In the genomic region with DNA sequence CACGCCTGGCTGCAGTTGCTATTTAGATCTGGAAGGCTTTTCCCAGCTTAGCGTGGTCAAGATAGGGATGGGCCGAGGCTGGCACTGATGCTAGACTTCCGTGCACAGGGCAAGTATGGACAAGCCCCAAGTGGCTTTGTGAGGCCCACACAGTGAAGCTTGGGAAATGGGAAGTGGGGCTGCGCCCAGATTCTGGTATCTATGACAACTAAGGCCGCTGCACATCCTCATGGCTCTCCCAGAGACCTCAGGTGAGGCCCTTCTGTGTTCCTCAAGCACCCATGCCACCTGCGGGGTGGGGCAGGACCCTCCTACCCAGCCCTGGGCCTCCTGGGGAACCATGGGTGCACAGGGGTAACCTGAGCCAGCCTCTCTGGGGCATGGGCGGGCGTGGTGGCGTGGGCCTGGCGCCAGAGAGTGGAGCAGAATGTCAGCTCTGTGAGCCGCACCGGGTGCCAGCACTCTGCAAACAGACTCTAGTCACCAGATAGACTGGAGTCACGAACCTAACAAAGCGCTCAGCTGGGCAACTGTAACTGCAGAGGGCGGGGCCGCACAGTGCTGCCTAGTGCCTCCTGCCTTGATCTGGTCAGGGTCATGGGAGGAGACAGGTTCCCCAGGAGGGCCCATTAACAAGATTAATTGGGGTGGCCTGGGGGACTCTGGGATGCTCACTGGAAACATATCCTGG, we compare ENCODE assay signal across 1 cellular context.
TF ChIP-seq lines count a peak whose summit lies in the region.

No MANE protein-coding gene starts in this region.

TF ChIP-seq in HepG2, 621 proteins besides CTCF, POLR2A, EP300 and RAD21 (continues in another document):
- peak; percentile 35; the same call in 1 of the 2 replicates for TF ChIP-seq FOSL2 (CRISPR knock-in tag; IDR thresholded peaks at IDR 0.05)
- TF ChIP-seq, protein P1, sequence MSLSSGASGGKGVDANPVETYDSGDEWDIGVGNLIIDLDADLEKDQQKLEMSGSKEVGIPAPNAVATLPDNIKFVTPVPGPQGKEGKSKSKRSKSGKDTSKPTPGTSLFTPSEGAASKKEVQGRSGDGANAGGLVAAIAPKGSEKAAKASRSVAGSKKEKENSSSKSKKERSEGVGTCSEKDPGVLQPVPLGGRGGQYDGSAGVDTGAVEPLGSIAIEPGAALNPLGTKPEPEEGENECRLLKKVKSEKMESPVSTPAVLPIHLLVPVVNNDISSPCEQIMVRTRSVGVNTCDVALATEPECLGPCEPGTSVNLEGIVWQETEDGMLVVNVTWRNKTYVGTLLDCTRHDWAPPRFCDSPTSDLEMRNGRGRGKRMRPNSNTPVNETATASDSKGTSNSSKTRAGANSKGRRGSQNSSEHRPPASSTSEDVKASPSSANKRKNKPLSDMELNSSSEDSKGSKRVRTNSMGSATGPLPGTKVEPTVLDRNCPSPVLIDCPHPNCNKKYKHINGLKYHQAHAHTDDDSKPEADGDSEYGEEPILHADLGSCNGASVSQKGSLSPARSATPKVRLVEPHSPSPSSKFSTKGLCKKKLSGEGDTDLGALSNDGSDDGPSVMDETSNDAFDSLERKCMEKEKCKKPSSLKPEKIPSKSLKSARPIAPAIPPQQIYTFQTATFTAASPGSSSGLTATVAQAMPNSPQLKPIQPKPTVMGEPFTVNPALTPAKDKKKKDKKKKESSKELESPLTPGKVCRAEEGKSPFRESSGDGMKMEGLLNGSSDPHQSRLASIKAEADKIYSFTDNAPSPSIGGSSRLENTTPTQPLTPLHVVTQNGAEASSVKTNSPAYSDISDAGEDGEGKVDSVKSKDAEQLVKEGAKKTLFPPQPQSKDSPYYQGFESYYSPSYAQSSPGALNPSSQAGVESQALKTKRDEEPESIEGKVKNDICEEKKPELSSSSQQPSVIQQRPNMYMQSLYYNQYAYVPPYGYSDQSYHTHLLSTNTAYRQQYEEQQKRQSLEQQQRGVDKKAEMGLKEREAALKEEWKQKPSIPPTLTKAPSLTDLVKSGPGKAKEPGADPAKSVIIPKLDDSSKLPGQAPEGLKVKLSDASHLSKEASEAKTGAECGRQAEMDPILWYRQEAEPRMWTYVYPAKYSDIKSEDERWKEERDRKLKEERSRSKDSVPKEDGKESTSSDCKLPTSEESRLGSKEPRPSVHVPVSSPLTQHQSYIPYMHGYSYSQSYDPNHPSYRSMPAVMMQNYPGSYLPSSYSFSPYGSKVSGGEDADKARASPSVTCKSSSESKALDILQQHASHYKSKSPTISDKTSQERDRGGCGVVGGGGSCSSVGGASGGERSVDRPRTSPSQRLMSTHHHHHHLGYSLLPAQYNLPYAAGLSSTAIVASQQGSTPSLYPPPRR (CRISPR knock-in tag; IDR thresholded peaks at IDR 0.05; ENCODE audit: borderline replicate concordance): peak; percentile 46; the same call in 1 of the 2 replicates
- peak; percentile 62 for TF ChIP-seq SIX4 (CRISPR knock-in tag; IDR thresholded peaks at IDR 0.05)
- no peak for TF ChIP-seq ZNF839 (CRISPR knock-in tag; IDR thresholded peaks at IDR 0.05; ENCODE audit: borderline replicate concordance)
- peak; percentile 14 for TF ChIP-seq STAG1 (CRISPR knock-in tag; IDR thresholded peaks at IDR 0.05)
- 0 out of 2 replicates have a peak, but pooled peaks have one; percentile 55 for TF ChIP-seq SMAD3 (CRISPR knock-in tag; IDR thresholded peaks at IDR 0.05)
- peak; percentile 79 for TF ChIP-seq PHF21A (CRISPR knock-in tag; IDR thresholded peaks at IDR 0.05)
- no peak for TF ChIP-seq ZNF850 (CRISPR knock-in tag; conservative IDR thresholded peaks at IDR 0.05)
- TF ChIP-seq, protein P2, sequence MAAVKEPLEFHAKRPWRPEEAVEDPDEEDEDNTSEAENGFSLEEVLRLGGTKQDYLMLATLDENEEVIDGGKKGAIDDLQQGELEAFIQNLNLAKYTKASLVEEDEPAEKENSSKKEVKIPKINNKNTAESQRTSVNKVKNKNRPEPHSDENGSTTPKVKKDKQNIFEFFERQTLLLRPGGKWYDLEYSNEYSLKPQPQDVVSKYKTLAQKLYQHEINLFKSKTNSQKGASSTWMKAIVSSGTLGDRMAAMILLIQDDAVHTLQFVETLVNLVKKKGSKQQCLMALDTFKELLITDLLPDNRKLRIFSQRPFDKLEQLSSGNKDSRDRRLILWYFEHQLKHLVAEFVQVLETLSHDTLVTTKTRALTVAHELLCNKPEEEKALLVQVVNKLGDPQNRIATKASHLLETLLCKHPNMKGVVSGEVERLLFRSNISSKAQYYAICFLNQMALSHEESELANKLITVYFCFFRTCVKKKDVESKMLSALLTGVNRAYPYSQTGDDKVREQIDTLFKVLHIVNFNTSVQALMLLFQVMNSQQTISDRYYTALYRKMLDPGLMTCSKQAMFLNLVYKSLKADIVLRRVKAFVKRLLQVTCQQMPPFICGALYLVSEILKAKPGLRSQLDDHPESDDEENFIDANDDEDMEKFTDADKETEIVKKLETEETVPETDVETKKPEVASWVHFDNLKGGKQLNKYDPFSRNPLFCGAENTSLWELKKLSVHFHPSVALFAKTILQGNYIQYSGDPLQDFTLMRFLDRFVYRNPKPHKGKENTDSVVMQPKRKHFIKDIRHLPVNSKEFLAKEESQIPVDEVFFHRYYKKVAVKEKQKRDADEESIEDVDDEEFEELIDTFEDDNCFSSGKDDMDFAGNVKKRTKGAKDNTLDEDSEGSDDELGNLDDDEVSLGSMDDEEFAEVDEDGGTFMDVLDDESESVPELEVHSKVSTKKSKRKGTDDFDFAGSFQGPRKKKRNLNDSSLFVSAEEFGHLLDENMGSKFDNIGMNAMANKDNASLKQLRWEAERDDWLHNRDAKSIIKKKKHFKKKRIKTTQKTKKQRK (IDR thresholded peaks at IDR 0.05; ENCODE audit: low read length): no peak
- TF ChIP-seq, protein P3, sequence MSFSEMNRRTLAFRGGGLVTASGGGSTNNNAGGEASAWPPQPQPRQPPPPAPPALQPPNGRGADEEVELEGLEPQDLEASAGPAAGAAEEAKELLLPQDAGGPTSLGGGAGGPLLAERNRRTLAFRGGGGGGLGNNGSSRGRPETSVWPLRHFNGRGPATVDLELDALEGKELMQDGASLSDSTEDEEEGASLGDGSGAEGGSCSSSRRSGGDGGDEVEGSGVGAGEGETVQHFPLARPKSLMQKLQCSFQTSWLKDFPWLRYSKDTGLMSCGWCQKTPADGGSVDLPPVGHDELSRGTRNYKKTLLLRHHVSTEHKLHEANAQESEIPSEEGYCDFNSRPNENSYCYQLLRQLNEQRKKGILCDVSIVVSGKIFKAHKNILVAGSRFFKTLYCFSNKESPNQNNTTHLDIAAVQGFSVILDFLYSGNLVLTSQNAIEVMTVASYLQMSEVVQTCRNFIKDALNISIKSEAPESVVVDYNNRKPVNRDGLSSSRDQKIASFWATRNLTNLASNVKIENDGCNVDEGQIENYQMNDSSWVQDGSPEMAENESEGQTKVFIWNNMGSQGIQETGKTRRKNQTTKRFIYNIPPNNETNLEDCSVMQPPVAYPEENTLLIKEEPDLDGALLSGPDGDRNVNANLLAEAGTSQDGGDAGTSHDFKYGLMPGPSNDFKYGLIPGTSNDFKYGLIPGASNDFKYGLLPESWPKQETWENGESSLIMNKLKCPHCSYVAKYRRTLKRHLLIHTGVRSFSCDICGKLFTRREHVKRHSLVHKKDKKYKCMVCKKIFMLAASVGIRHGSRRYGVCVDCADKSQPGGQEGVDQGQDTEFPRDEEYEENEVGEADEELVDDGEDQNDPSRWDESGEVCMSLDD (CRISPR knock-in tag; IDR thresholded peaks at IDR 0.05; ENCODE audit: borderline replicate concordance): 0 out of 2 replicates have a peak, but pooled peaks have one; percentile 29
- 0 out of 2 replicates have a peak, but pooled peaks have one; percentile 39 for TF ChIP-seq ZNF430 (CRISPR knock-in tag; IDR thresholded peaks at IDR 0.05)
- TF ChIP-seq ZNF747 (CRISPR knock-in tag; IDR thresholded peaks at IDR 0.05; ENCODE audit: borderline replicate concordance): 0 out of 2 replicates have a peak, but pooled peaks have one; percentile 36
- TF ChIP-seq MED1 (CRISPR knock-in tag; IDR thresholded peaks at IDR 0.05): peak; percentile 60; the same call in 1 of the 2 replicates
- peak; percentile 14; the same call in 1 of the 2 replicates for TF ChIP-seq GATAD1 (CRISPR knock-in tag; IDR thresholded peaks at IDR 0.05)
- TF ChIP-seq, protein P4, sequence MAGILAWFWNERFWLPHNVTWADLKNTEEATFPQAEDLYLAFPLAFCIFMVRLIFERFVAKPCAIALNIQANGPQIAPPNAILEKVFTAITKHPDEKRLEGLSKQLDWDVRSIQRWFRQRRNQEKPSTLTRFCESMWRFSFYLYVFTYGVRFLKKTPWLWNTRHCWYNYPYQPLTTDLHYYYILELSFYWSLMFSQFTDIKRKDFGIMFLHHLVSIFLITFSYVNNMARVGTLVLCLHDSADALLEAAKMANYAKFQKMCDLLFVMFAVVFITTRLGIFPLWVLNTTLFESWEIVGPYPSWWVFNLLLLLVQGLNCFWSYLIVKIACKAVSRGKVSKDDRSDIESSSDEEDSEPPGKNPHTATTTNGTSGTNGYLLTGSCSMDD (CRISPR knock-in tag; IDR thresholded peaks at IDR 0.05): no peak
- TF ChIP-seq, protein P5, sequence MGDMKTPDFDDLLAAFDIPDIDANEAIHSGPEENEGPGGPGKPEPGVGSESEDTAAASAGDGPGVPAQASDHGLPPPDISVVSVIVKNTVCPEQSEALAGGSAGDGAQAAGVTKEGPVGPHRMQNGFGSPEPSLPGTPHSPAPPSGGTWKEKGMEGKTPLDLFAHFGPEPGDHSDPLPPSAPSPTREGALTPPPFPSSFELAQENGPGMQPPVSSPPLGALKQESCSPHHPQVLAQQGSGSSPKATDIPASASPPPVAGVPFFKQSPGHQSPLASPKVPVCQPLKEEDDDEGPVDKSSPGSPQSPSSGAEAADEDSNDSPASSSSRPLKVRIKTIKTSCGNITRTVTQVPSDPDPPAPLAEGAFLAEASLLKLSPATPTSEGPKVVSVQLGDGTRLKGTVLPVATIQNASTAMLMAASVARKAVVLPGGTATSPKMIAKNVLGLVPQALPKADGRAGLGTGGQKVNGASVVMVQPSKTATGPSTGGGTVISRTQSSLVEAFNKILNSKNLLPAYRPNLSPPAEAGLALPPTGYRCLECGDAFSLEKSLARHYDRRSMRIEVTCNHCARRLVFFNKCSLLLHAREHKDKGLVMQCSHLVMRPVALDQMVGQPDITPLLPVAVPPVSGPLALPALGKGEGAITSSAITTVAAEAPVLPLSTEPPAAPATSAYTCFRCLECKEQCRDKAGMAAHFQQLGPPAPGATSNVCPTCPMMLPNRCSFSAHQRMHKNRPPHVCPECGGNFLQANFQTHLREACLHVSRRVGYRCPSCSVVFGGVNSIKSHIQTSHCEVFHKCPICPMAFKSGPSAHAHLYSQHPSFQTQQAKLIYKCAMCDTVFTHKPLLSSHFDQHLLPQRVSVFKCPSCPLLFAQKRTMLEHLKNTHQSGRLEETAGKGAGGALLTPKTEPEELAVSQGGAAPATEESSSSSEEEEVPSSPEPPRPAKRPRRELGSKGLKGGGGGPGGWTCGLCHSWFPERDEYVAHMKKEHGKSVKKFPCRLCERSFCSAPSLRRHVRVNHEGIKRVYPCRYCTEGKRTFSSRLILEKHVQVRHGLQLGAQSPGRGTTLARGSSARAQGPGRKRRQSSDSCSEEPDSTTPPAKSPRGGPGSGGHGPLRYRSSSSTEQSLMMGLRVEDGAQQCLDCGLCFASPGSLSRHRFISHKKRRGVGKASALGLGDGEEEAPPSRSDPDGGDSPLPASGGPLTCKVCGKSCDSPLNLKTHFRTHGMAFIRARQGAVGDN (CRISPR knock-in tag; IDR thresholded peaks at IDR 0.05): peak; percentile 95
- TF ChIP-seq ELF3 (CRISPR knock-in tag; IDR thresholded peaks at IDR 0.05): 0 out of 2 replicates have a peak, but pooled peaks have one; percentile 18
- TF ChIP-seq, protein P6, sequence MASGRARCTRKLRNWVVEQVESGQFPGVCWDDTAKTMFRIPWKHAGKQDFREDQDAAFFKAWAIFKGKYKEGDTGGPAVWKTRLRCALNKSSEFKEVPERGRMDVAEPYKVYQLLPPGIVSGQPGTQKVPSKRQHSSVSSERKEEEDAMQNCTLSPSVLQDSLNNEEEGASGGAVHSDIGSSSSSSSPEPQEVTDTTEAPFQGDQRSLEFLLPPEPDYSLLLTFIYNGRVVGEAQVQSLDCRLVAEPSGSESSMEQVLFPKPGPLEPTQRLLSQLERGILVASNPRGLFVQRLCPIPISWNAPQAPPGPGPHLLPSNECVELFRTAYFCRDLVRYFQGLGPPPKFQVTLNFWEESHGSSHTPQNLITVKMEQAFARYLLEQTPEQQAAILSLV (CRISPR knock-in tag; IDR thresholded peaks at IDR 0.05; ENCODE audit: borderline replicate concordance): 0 out of 2 replicates have a peak, but pooled peaks have one; percentile 16
- TF ChIP-seq, protein P7, sequence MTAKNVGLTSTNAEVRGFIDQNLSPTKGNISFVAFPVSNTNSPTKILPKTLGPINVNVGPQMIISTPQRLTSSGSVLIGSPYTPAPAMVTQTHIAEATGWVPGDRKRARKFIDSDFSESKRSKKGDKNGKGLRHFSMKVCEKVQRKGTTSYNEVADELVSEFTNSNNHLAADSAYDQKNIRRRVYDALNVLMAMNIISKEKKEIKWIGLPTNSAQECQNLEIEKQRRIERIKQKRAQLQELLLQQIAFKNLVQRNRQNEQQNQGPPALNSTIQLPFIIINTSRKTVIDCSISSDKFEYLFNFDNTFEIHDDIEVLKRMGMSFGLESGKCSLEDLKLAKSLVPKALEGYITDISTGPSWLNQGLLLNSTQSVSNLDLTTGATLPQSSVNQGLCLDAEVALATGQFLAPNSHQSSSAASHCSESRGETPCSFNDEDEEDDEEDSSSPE (CRISPR knock-in tag; IDR thresholded peaks at IDR 0.05): no peak
- TF ChIP-seq ZNF782 (CRISPR knock-in tag; IDR thresholded peaks at IDR 0.05; ENCODE audit: borderline replicate concordance): no peak
- TF ChIP-seq HDAC2 (CRISPR knock-in tag; IDR thresholded peaks at IDR 0.05): peak; percentile 67; the same call in 1 of the 2 replicates
- no peak for TF ChIP-seq PAX8 (CRISPR knock-in tag; IDR thresholded peaks at IDR 0.05; ENCODE audit: borderline replicate concordance)
- TF ChIP-seq ZNF564 (CRISPR knock-in tag; IDR thresholded peaks at IDR 0.05): 0 out of 2 replicates have a peak, but pooled peaks have one; percentile 39
- 0 out of 2 replicates have a peak, but pooled peaks have one; percentile 20 for TF ChIP-seq ZNF225 (CRISPR knock-in tag; IDR thresholded peaks at IDR 0.05)
- no peak; the same call in 1 of the 2 replicates for TF ChIP-seq ZKSCAN8 (CRISPR knock-in tag; IDR thresholded peaks at IDR 0.05; ENCODE audit: borderline replicate concordance)
- TF ChIP-seq ZNF501 (CRISPR knock-in tag; IDR thresholded peaks at IDR 0.05): peak; percentile 72
- TF ChIP-seq, protein P8, sequence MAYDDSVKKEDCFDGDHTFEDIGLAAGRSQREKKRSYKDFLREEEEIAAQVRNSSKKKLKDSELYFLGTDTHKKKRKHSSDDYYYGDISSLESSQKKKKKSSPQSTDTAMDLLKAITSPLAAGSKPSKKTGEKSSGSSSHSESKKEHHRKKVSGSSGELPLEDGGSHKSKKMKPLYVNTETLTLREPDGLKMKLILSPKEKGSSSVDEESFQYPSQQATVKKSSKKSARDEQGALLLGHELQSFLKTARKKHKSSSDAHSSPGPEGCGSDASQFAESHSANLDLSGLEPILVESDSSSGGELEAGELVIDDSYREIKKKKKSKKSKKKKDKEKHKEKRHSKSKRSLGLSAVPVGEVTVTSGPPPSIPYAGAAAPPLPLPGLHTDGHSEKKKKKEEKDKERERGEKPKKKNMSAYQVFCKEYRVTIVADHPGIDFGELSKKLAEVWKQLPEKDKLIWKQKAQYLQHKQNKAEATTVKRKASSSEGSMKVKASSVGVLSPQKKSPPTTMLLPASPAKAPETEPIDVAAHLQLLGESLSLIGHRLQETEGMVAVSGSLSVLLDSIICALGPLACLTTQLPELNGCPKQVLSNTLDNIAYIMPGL (CRISPR knock-in tag; IDR thresholded peaks at IDR 0.05; ENCODE audit: borderline replicate concordance in 1 of 2, low read depth in 1 of 2): 0 out of 4 replicates have a peak, but pooled peaks of 1 of the 2 experiments have one; percentile 9
